Comparison of ENCODE assay signal across 8 cellular contexts in the genomic region with DNA sequence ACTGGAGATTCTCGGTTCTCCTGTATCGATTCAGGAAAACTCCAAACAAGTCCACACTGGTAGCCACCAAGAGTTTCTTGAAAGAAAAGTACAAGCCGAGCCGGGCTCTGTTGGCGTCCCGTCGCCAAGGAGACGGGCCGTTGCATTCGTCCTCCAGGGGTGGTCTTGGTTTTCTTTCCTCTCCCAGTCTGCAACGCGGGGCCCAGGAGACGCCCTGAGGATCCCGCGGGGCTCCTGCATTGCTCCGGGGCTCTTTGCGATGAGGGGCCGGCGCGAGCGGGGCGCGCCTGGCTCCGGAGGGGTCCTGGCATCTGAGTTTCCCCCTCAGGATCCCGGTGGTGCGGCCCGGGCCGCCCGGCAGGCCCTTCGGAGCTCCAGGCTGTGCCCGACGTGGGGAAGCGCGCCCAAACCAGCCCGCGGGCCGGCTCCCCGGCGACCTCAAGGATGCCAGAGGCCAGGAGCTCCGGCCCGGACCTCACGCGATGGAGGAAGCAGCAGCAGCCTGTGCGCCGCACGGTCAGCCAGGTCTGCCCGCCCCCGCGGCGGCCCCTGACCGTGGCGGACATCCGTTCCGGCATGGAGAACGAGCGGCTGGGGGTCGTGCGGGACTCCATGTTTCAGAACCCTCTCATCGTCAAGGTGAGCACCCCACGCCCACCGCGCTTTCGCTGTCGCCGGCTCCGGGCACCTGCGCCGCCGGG. TPM values are rescaled to one million over a fixed set of nuclear protein-coding genes. Genes with fewer than 3 reads are reported as not detected.
DNase-seq lines count a peak whose midpoint lies in the region; ATAC-seq and TF ChIP-seq lines count a peak whose summit lies in the region.

A gene (plus strand): TSS at position 384 of the 701 bp plus-strand sequence. CDS start 61 bp downstream, at position 445.

- TF ChIP-seq EP300 in esophagus muscularis mucosa (IDR thresholded peaks at IDR 0.05): no peak

- H3K9me3 Mint-ChIP-seq in naive B cell: peaks cover 0 to 1% (median 0%) of the 10 kb centered on the region in 7 donors

- WGBS in esophagus muscularis mucosa: 7% methylated on average over 3 of the region's 69 CpGs

- H3K9me3 ChIP-seq in esophagus muscularis mucosa (no peaks in the 10 kb centered on the region), uterus (no peaks in the 10 kb centered on the region)

- H3K4me1 Mint-ChIP-seq in naive B cell: peaks cover 31 to 47% (median 43%) of the 10 kb centered on the region in 3 donors

- no peaks in the 10 kb centered on the region for H3K36me3 Mint-ChIP-seq in naive B cell

- peak within 1 kb of the TSS; percentile 77 to 91 (median 85) for H3K4me3 Mint-ChIP-seq in naive B cell

- H3K36me3 ChIP-seq in esophagus muscularis mucosa: no peaks in the 10 kb centered on the region
- H3K36me3 ChIP-seq in uterus: no peaks in the 10 kb centered on the region

- TF ChIP-seq POLR2A in esophagus muscularis mucosa (IDR thresholded peaks at IDR 0.05; ENCODE audit: low read depth) (no peak), uterus (IDR thresholded peaks at IDR 0.05) (no peak)

- TF ChIP-seq CTCF in GM12864 (IDR thresholded peaks at IDR 0.05; ENCODE audit: low read depth, low read length, missing control alignments) (no peak), esophagus muscularis mucosa (IDR thresholded peaks at IDR 0.05) (no peak), uterus (IDR thresholded peaks at IDR 0.05) (no peak)

- peak within 1 kb of the TSS; percentile 53 to 86 (median 62) for H3K27ac Mint-ChIP-seq in naive B cell

- peaks cover 38 to 43% (median 40%) of the 10 kb centered on the region in 4 donors for H3K4me1 ChIP-seq in esophagus muscularis mucosa
- H3K4me1 ChIP-seq in uterus: peaks cover 0 to 13% of the 10 kb centered on the region in 2 donors

- H3K27me3 ChIP-seq in esophagus muscularis mucosa: peaks cover 0 to 58% (median 34%) of the 10 kb centered on the region in 4 donors
- H3K27me3 ChIP-seq in uterus: peaks cover 7 to 27% of the 10 kb centered on the region in 2 donors

- H3K27me3 Mint-ChIP-seq in naive B cell: peaks cover 22 to 28% (median 22%) of the 10 kb centered on the region in 3 donors

- H3K4me3 ChIP-seq in GM12864 (ENCODE audit: low read depth, low read length) (peak within 1 kb of the TSS; percentile 35), esophagus muscularis mucosa (peak within 1 kb of the TSS; percentile 53 to 66 (median 54)), uterus (peak within 1 kb of the TSS; percentile 12 to 40)

- intact Hi-C loops in esophagus muscularis mucosa (cut with DNase I) (loop anchor here (10.0 kb wide), 1 partner anchor 395 kb away; no protein-coding TSS in a partner anchor), uterus (cut with DNase I; ENCODE audit: low total_unique reads) (no loop called here)

- ATAC-seq in naive B cell (ENCODE audit: low read depth in 2 of 2): peak; percentile 19 to 22
- no peak for ATAC-seq in HG03571 (IDR thresholded peaks at IDR 0.05; ENCODE audit: unreplicated experiment)

- DNase-seq in GM12864 (ENCODE audit: low read depth) (no peak), NCI-H2029 (lab: John Stamatoyannopoulos, UW) (peak; percentile 24), esophagus muscularis mucosa (ENCODE audit: extremely low spot score) (no peak), naive B cell (peak; percentile 39), uterus (peak in 1 of 2 donors; percentile 26), inferior parietal cortex (ENCODE audit: extremely low spot score) (no peak)
- peak; percentile 34 for DNase-seq in activated CD8-positive, alpha-beta memory T cell treated with anti-CD3 and anti-CD28 coated beads, Interleukin-2, amount 50 U/mL, for 4 hours

- H3K27ac ChIP-seq in esophagus muscularis mucosa (replicated peaks in 1 of 4) (no peak within 1 kb of the TSS), uterus (no peak within 1 kb of the TSS)

RNA-seq across cellular contexts. Expression of the gene that starts here (rescaled TPM):
- not detected for total RNA-seq in esophagus muscularis mucosa
- polyA plus RNA-seq in naive B cell (ENCODE audit: low read depth in 6 of 6): under 1 TPM in 1 of 6 donors, not detected in 5; 0.16 TPM
- 1 to 10 TPM in 1 of 4 donors, not detected in 3; 1.4 TPM for total RNA-seq in uterus

Comparison
In these comparisons a context has a peak if more than half of its experiments do, and no peak if none do; other contexts are left out.
1. Peak in DNase-seq and ATAC-seq in naive B cell; RNA of the gene not detected or under 1 TPM.
2. DNase-seq: peak in NCI-H2029 (single experiment) and activated CD8-positive, alpha-beta memory T cell treated with anti-CD3 and anti-CD28 coated beads, Interleukin-2, amount 50 U/mL, for 4 hours (single experiment); none in GM12864 (single experiment), esophagus muscularis mucosa (single experiment) and inferior parietal cortex (single experiment).
3. Peak in every context shown above with its lines, with median percentiles within 50 percentile points of each other: H3K4me3 ChIP-seq.